1 cellular context compared by ENCODE assay signal in the genomic region with DNA sequence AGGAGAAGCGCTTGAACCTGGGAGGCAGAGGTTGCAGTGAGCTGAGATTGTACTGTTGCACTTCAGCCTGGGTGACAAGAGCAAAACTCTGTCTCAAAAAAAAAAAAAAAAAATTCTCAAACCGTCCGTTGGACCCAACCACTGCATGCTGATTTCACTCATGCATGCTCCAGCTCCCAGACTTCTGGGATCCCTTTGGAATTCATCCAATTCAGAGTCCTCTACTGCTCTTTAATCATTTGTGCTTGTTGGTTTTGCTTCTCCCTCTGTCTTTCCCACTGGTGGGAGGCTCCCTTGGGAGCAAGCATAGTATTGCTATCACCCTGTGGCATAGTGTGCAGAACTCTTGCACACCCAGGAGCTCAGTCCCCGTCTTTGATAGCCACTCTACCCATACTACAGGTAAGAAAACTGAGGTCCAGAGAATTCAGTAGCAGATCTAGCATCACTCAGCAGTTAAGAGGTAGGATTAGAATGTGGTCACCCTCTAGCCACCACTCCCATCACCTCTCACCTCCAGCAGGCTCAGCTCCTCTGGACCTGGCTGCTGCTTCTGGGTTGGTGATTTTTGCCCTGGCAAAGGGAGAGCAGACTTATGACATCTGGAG.
TF ChIP-seq lines count a peak whose summit lies in the region.

No MANE protein-coding gene starts in this region.

TF ChIP-seq in HCT116, 20 proteins besides CTCF, POLR2A, EP300 and RAD21:
- TF ChIP-seq, protein P1, sequence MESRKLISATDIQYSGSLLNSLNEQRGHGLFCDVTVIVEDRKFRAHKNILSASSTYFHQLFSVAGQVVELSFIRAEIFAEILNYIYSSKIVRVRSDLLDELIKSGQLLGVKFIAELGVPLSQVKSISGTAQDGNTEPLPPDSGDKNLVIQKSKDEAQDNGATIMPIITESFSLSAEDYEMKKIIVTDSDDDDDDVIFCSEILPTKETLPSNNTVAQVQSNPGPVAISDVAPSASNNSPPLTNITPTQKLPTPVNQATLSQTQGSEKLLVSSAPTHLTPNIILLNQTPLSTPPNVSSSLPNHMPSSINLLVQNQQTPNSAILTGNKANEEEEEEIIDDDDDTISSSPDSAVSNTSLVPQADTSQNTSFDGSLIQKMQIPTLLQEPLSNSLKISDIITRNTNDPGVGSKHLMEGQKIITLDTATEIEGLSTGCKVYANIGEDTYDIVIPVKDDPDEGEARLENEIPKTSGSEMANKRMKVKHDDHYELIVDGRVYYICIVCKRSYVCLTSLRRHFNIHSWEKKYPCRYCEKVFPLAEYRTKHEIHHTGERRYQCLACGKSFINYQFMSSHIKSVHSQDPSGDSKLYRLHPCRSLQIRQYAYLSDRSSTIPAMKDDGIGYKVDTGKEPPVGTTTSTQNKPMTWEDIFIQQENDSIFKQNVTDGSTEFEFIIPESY (IDR thresholded peaks at IDR 0.05; ENCODE audit: extremely low read depth, insufficient replicate concordance, low read length) = no peak
- no peak for TF ChIP-seq ELF1 (IDR thresholded peaks at IDR 0.05; ENCODE audit: borderline replicate concordance, low read depth)
- TF ChIP-seq FOSL1 (IDR thresholded peaks at IDR 0.05; ENCODE audit: low read depth) = no peak
- TF ChIP-seq EGR1 (IDR thresholded peaks at IDR 0.05; ENCODE audit: low read depth) = no peak
- no peak for TF ChIP-seq CEBPB (IDR thresholded peaks at IDR 0.05; ENCODE audit: low read depth)
- TF ChIP-seq SIN3A (IDR thresholded peaks at IDR 0.05; ENCODE audit: low read depth) = no peak
- no peak for TF ChIP-seq YY1 (IDR thresholded peaks at IDR 0.05; ENCODE audit: extremely low read depth, insufficient replicate concordance, low read depth, low read length)
- TF ChIP-seq EZH2 (IDR thresholded peaks at IDR 0.05) = no peak
- no peak for TF ChIP-seq ZNF274 (IDR thresholded peaks at IDR 0.05; ENCODE audit: low read depth, low read length)
- TF ChIP-seq EZH2phosphoT487 (IDR thresholded peaks at IDR 0.05; ENCODE audit: borderline replicate concordance) = no peak
- TF ChIP-seq, protein P2, sequence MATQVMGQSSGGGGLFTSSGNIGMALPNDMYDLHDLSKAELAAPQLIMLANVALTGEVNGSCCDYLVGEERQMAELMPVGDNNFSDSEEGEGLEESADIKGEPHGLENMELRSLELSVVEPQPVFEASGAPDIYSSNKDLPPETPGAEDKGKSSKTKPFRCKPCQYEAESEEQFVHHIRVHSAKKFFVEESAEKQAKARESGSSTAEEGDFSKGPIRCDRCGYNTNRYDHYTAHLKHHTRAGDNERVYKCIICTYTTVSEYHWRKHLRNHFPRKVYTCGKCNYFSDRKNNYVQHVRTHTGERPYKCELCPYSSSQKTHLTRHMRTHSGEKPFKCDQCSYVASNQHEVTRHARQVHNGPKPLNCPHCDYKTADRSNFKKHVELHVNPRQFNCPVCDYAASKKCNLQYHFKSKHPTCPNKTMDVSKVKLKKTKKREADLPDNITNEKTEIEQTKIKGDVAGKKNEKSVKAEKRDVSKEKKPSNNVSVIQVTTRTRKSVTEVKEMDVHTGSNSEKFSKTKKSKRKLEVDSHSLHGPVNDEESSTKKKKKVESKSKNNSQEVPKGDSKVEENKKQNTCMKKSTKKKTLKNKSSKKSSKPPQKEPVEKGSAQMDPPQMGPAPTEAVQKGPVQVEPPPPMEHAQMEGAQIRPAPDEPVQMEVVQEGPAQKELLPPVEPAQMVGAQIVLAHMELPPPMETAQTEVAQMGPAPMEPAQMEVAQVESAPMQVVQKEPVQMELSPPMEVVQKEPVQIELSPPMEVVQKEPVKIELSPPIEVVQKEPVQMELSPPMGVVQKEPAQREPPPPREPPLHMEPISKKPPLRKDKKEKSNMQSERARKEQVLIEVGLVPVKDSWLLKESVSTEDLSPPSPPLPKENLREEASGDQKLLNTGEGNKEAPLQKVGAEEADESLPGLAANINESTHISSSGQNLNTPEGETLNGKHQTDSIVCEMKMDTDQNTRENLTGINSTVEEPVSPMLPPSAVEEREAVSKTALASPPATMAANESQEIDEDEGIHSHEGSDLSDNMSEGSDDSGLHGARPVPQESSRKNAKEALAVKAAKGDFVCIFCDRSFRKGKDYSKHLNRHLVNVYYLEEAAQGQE (IDR thresholded peaks at IDR 0.05; ENCODE audit: low read depth) = no peak
- no peak for TF ChIP-seq CBX3 (IDR thresholded peaks at IDR 0.05; ENCODE audit: low read depth)
- TF ChIP-seq SRF (IDR thresholded peaks at IDR 0.05; ENCODE audit: low read depth) = no peak
- TF ChIP-seq TCF7L2 (IDR thresholded peaks at IDR 0.05; ENCODE audit: borderline replicate concordance, extremely low read depth, insufficient read depth, insufficient read length) = no peak
- TF ChIP-seq POLR2AphosphoS5 (IDR thresholded peaks at IDR 0.05; ENCODE audit: low read depth, low read length) = no peak
